In genomic region chr6:87152528-87152950, GRCh38 we compare ENCODE assay signal across 10 cellular contexts. TPM values are rescaled to one million over a fixed set of nuclear protein-coding genes. Genes with fewer than 3 reads are reported as not detected.
DNase-seq lines count a peak whose midpoint lies in the region; ATAC-seq and TF ChIP-seq lines count a peak whose summit lies in the region.
"Had no signal": no experiment of that assay in that cellular context is flagged by ENCODE, and none has a peak within 500 bp of the region (broad histone marks: within the 10 kb centered on the region; RNA-seq: fewer than 3 reads in every experiment).

No MANE protein-coding gene starts in this region.

- peak overlapping the region; percentile 56 for H3K4me3 ChIP-seq in AG10803 (ENCODE audit: low read length)
- H3K4me3 ChIP-seq in H7 (ENCODE audit: insufficient read depth, low read depth, low read length), result peak overlapping the region; percentile 61
- H3K4me3 ChIP-seq in kidney epithelial cell (ENCODE audit: low read depth, low read length), result peak overlapping the region; percentile 41
- H3K4me3 ChIP-seq in tibial nerve, result peak overlapping the region; percentile 44 to 68 (median 61)

- peaks cover 16% of the 10 kb centered on the region for H3K27me3 Mint-ChIP-seq in activated naive CD8-positive, alpha-beta T cell treated with anti-CD3 and anti-CD28 coated beads, Interleukin-2, amount 10 ng/mL, durations not matched to agents 7 days and 5 days

- ATAC-seq in activated naive CD8-positive, alpha-beta T cell treated with anti-CD3 and anti-CD28 coated beads, Interleukin-2, amount 10 ng/mL, durations not matched to agents 7 days and 5 days (ENCODE audit: low read depth), result no peak
- no peak for ATAC-seq in GM21526 (IDR thresholded peaks at IDR 0.05; ENCODE audit: low FRiP score, unreplicated experiment)
- ATAC-seq: HCT116 had no signal

- WGBS in tibial nerve, 2 donors, result 14 to 16% methylated on average over 22 of the region's 22 CpGs

- TF ChIP-seq CTCF in AG10803 (conservative IDR thresholded peaks at IDR 0.05; ENCODE audit: low read length) (no peak), kidney epithelial cell (IDR thresholded peaks at IDR 0.05; ENCODE audit: insufficient read depth, low read length, poor library complexity, severe bottlenecking) (no peak), tibial nerve (IDR thresholded peaks at IDR 0.05) (no peak)

- peak overlapping the region; percentile 86 to 99 (median 94) for H3K27ac ChIP-seq in tibial nerve

- H3K4me1 ChIP-seq in tibial nerve, result peaks cover 0 to 43% (median 21%) of the 10 kb centered on the region in 4 donors

- H3K27ac Mint-ChIP-seq in activated naive CD8-positive, alpha-beta T cell treated with anti-CD3 and anti-CD28 coated beads, Interleukin-2, amount 10 ng/mL, durations not matched to agents 7 days and 5 days, result peak overlapping the region; percentile 97

- TF ChIP-seq EP300 in tibial nerve (IDR thresholded peaks at IDR 0.05), result no peak

- peak overlapping the region; percentile 100 for H3K4me3 Mint-ChIP-seq in activated naive CD8-positive, alpha-beta T cell treated with anti-CD3 and anti-CD28 coated beads, Interleukin-2, amount 10 ng/mL, durations not matched to agents 7 days and 5 days

- TF ChIP-seq POLR2A in tibial nerve (IDR thresholded peaks at IDR 0.05), result no peak

- no peaks in the 10 kb centered on the region for H3K9me3 ChIP-seq in tibial nerve

- POLR2A ChIA-PET in activated naive CD8-positive, alpha-beta T cell treated with anti-CD3 and anti-CD28 coated beads, Interleukin-2, amount 10 ng/mL, durations not matched to agents 7 days and 5 days (lab: Charles Lee), result interaction anchor here (0.7 to 1.5 kb wide), 2 partner anchors 547 to 550 kb away, joined by 3 read pairs; partner anchors contain the start of gene AKIRIN2

- H3K36me3 ChIP-seq in H7 (replicated peaks; ENCODE audit: control insufficient read depth, insufficient read depth, low read length) (no peaks in the 10 kb centered on the region), kidney epithelial cell (ENCODE audit: control insufficient read depth, insufficient read depth, low read length) (no peaks in the 10 kb centered on the region), tibial nerve (no peaks in the 10 kb centered on the region)

- peaks cover 35% of the 10 kb centered on the region for H3K4me1 Mint-ChIP-seq in activated naive CD8-positive, alpha-beta T cell treated with anti-CD3 and anti-CD28 coated beads, Interleukin-2, amount 10 ng/mL, durations not matched to agents 7 days and 5 days

- H3K36me3 Mint-ChIP-seq in activated naive CD8-positive, alpha-beta T cell treated with anti-CD3 and anti-CD28 coated beads, Interleukin-2, amount 10 ng/mL, durations not matched to agents 7 days and 5 days, result peaks cover 10% of the 10 kb centered on the region

- H3K27me3 ChIP-seq in H7 (ENCODE audit: control insufficient read depth, insufficient read depth, low read length), result peaks cover 19% of the 10 kb centered on the region
- H3K27me3 ChIP-seq in kidney epithelial cell (ENCODE audit: control insufficient read depth, insufficient read depth, low read length), result no peaks in the 10 kb centered on the region
- no peaks in the 10 kb centered on the region for H3K27me3 ChIP-seq in tibial nerve

- DNase-seq in AG10803 (ENCODE audit: low read depth) (peak; percentile 25), H7 (no peak), kidney epithelial cell (ENCODE audit: low read depth) (no peak), tibial nerve (ENCODE audit: low spot score in 2 of 2) (peak in 1 of 2 donors; percentile 10), HCEC 1CT (no peak), NCI-H2171 treated with DMSO at 0.1 percent for 48 hours (lab: John Stamatoyannopoulos, UW) (no peak)
- no peak for DNase-seq in activated naive CD8-positive, alpha-beta T cell treated with anti-CD3 and anti-CD28 coated beads, Interleukin-2, amount 10 ng/mL, durations not matched to agents 7 days and 5 days

- no peaks in the 10 kb centered on the region for H3K9me3 Mint-ChIP-seq in activated naive CD8-positive, alpha-beta T cell treated with anti-CD3 and anti-CD28 coated beads, Interleukin-2, amount 10 ng/mL, durations not matched to agents 7 days and 5 days

RNA-seq across cellular contexts. Expression of gene ZNF292, which starts 2.8 kb away (rescaled TPM):
- 7.6 and 12.6 TPM in 2 replicates for total RNA-seq in H7 (2014; rRNA removed; shearing (Covaris generic))
- 10 to 100 TPM; 70.2 to 77.6 TPM for total RNA-seq in activated naive CD8-positive, alpha-beta T cell treated with anti-CD3 and anti-CD28 coated beads, Interleukin-2, amount 10 ng/mL, durations not matched to agents 7 days and 5 days
- total RNA-seq in kidney epithelial cell, result 30.2 and 35.8 TPM in 2 replicates
- total RNA-seq in tibial nerve, result 10 to 100 TPM; 35.5 to 48.3 (median 43.9) TPM

RNA-seq across cellular contexts. Expression of gene CGA, which starts 57.6 kb away (rescaled TPM):
- not detected in 2 replicates for total RNA-seq in H7 (2014; rRNA removed; shearing (Covaris generic))
- not detected for total RNA-seq in activated naive CD8-positive, alpha-beta T cell treated with anti-CD3 and anti-CD28 coated beads, Interleukin-2, amount 10 ng/mL, durations not matched to agents 7 days and 5 days
- not detected in 2 replicates for total RNA-seq in kidney epithelial cell
- total RNA-seq in tibial nerve, result not detected
- total RNA-seq: glomerular endothelial cell had no signal
